Comparison of ENCODE assay signal across 1 cellular context in genomic region chr3:128083396-128083795, GRCh38.
TF ChIP-seq lines count a peak whose summit lies in the region.

No MANE protein-coding gene starts in this region.

TF ChIP-seq in H1, 55 proteins besides CTCF, POLR2A, EP300 and RAD21:
- no peak for TF ChIP-seq E2F6 (IDR thresholded peaks at IDR 0.05)
- no peak for TF ChIP-seq CEBPB (IDR thresholded peaks at IDR 0.05; ENCODE audit: low read depth, low read length)
- no peak for TF ChIP-seq RNF2 (IDR thresholded peaks at IDR 0.05; ENCODE audit: borderline replicate concordance, low read depth, low read length, missing control alignments, poor library complexity, severe bottlenecking)
- no peak for TF ChIP-seq YY1 (IDR thresholded peaks at IDR 0.05; ENCODE audit: low read depth, low read length)
- TF ChIP-seq TCF12 (IDR thresholded peaks at IDR 0.05; ENCODE audit: low read depth, low read length) = no peak
- no peak for TF ChIP-seq BACH1 (IDR thresholded peaks at IDR 0.05; ENCODE audit: low read length)
- TF ChIP-seq SIX5 (IDR thresholded peaks at IDR 0.05; ENCODE audit: low read depth, low read length) = no peak
- TF ChIP-seq BRCA1 (IDR thresholded peaks at IDR 0.05; ENCODE audit: low read depth, low read length) = no peak
- no peak for TF ChIP-seq NANOG (IDR thresholded peaks at IDR 0.05; ENCODE audit: insufficient read depth, low read depth, low read length, poor library complexity, severe bottlenecking)
- TF ChIP-seq, protein P1, sequence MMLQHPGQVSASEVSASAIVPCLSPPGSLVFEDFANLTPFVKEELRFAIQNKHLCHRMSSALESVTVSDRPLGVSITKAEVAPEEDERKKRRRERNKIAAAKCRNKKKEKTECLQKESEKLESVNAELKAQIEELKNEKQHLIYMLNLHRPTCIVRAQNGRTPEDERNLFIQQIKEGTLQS (IDR thresholded peaks at IDR 0.05; ENCODE audit: insufficient read depth, low read depth, low read length) = no peak
- TF ChIP-seq SIN3A (conservative IDR thresholded peaks at IDR 0.05 in 1 of 2, IDR thresholded peaks at IDR 0.05 in 1 of 2; ENCODE audit: low read depth in 1 of 2, low read length in 2 of 2) = no peak
- TF ChIP-seq SP1 (IDR thresholded peaks at IDR 0.05; ENCODE audit: low read depth, low read length) = no peak
- TF ChIP-seq PHF8 (conservative IDR thresholded peaks at IDR 0.05; ENCODE audit: low read depth, low read length) = no peak
- no peak for TF ChIP-seq SAP30 (IDR thresholded peaks at IDR 0.05; ENCODE audit: insufficient read depth, insufficient replicate concordance, low read length)
